Comparison of ENCODE assay signal across 1 cellular context in genomic region chr16:89873822-89874689, GRCh38.
TF ChIP-seq lines count a peak whose summit lies in the region.

No MANE protein-coding gene starts in this region.

TF ChIP-seq in HepG2, 621 proteins besides CTCF, POLR2A, EP300 and RAD21 (continues in another document):
- TF ChIP-seq MTA1 (CRISPR knock-in tag; IDR thresholded peaks at IDR 0.05; ENCODE audit: borderline replicate concordance) (peak; percentile 5; the same call in 1 of the 2 replicates), ZNF598 (CRISPR knock-in tag; IDR thresholded peaks at IDR 0.05; ENCODE audit: borderline replicate concordance) (peak; percentile 24; the same call in 1 of the 2 replicates), ZNF790 (CRISPR knock-in tag; IDR thresholded peaks at IDR 0.05; ENCODE audit: borderline replicate concordance) (0 out of 2 replicates have a peak, but pooled peaks have one; percentile 17), MED8 (CRISPR knock-in tag; IDR thresholded peaks at IDR 0.05; ENCODE audit: insufficient replicate concordance) (no peak), ZC3H4 (CRISPR knock-in tag; IDR thresholded peaks at IDR 0.05; ENCODE audit: borderline replicate concordance) (peak; percentile 54; the same call in 1 of the 2 replicates), MXI1 (IDR thresholded peaks at IDR 0.05; ENCODE audit: borderline replicate concordance, low read depth, low read length) (peak; percentile 95; the same call in 2 of the 3 replicates), ZFP37 (CRISPR knock-in tag; IDR thresholded peaks at IDR 0.05; ENCODE audit: borderline replicate concordance) (peak; percentile 55; the same call in 1 of the 2 replicates), KDM5B (CRISPR knock-in tag; IDR thresholded peaks at IDR 0.05; ENCODE audit: borderline replicate concordance) (no peak; the same call in 1 of the 2 replicates), CHD2 (IDR thresholded peaks at IDR 0.05; ENCODE audit: low read depth, low read length) (0 out of 2 replicates have a peak, but pooled peaks have one; percentile 50), ZNF44 (CRISPR knock-in tag; IDR thresholded peaks at IDR 0.05) (peak; percentile 29; the same call in 1 of the 2 replicates), PATZ1 (CRISPR knock-in tag; IDR thresholded peaks at IDR 0.05) (peak; percentile 93), U2AF1 (optimal IDR thresholded peaks at IDR 0.05; ENCODE audit: low read depth, low read length) (no peak), AGO2 (optimal IDR thresholded peaks at IDR 0.05; ENCODE audit: low read depth, low read length) (peak; percentile 6), SKIL (CRISPR knock-in tag; IDR thresholded peaks at IDR 0.05; ENCODE audit: borderline replicate concordance) (no peak), SIX4 (CRISPR knock-in tag; IDR thresholded peaks at IDR 0.05) (no peak), RXRB (CRISPR knock-in tag; IDR thresholded peaks at IDR 0.05; ENCODE audit: borderline replicate concordance) (peak; percentile 27; the same call in 1 of the 2 replicates), ZNF281 (CRISPR knock-in tag; IDR thresholded peaks at IDR 0.05; ENCODE audit: borderline replicate concordance) (peak; percentile 73), GATAD2A (CRISPR knock-in tag; IDR thresholded peaks at IDR 0.05) (0 out of 2 replicates have a peak, but pooled peaks have one; percentile 36), CSRNP1 (CRISPR knock-in tag; IDR thresholded peaks at IDR 0.05) (peak; percentile 45; the same call in 1 of the 2 replicates), ZNF282 (IDR thresholded peaks at IDR 0.05; ENCODE audit: partially characterized antibody) (no peak), SMAD3 (CRISPR knock-in tag; IDR thresholded peaks at IDR 0.05) (0 out of 2 replicates have a peak, but pooled peaks have one; percentile 26), KAT7 (CRISPR knock-in tag; IDR thresholded peaks at IDR 0.05; ENCODE audit: borderline replicate concordance) (0 out of 2 replicates have a peak, but pooled peaks have one; percentile 67), SMYD3 (CRISPR knock-in tag; IDR thresholded peaks at IDR 0.05) (no peak), IRX3 (CRISPR knock-in tag; IDR thresholded peaks at IDR 0.05; ENCODE audit: borderline replicate concordance, low read depth) (0 out of 2 replicates have a peak, but pooled peaks have one; percentile 53), ZZZ3 (CRISPR knock-in tag; IDR thresholded peaks at IDR 0.05; ENCODE audit: borderline replicate concordance) (no peak), HOXD1 (CRISPR knock-in tag; IDR thresholded peaks at IDR 0.05) (0 out of 2 replicates have a peak, but pooled peaks have one; percentile 18), ZSCAN5A (CRISPR knock-in tag; IDR thresholded peaks at IDR 0.05; ENCODE audit: borderline replicate concordance) (peak; percentile 77), ZNF12 (CRISPR knock-in tag; IDR thresholded peaks at IDR 0.05) (0 out of 2 replicates have a peak, but pooled peaks have one; percentile 1), ZBTB33 (CRISPR knock-in tag; IDR thresholded peaks at IDR 0.05) (0 out of 2 replicates have a peak, but pooled peaks have one; percentile 69)
- TF ChIP-seq, protein P1, sequence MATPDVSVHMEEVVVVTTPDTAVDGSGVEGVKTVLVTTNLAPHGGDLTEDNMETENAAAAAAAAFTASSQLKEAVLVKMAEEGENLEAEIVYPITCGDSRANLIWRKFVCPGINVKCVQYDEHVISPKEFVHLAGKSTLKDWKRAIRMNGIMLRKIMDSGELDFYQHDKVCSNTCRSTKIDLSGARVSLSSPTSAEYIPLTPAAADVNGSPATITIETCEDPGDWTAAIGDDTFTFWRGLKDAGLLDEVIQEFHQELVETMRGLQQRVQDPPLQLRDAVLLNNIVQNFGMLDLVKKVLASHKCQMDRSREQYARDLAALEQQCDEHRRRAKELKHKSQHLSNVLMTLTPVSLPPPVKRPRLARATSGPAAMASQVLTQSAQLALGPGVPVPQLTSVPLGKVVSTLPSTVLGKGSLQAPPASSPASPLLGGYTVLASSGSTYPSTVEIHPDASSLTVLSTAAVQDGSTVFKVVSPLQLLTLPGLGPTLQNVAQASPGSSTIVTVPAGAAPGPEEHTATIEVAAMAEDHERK (CRISPR knock-in tag; IDR thresholded peaks at IDR 0.05; ENCODE audit: low read depth): 0 out of 2 replicates have a peak, but pooled peaks have one; percentile 29
- TF ChIP-seq, protein P2, sequence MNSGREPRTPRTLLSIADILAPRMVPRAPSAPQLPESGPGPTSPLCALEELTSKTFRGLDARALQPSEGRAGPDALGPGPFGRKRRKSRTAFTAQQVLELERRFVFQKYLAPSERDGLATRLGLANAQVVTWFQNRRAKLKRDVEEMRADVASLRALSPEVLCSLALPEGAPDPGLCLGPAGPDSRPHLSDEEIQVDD (CRISPR knock-in tag; IDR thresholded peaks at IDR 0.05; ENCODE audit: borderline replicate concordance): 0 out of 2 replicates have a peak, but pooled peaks have one; percentile 57
- TF ChIP-seq, protein P3, sequence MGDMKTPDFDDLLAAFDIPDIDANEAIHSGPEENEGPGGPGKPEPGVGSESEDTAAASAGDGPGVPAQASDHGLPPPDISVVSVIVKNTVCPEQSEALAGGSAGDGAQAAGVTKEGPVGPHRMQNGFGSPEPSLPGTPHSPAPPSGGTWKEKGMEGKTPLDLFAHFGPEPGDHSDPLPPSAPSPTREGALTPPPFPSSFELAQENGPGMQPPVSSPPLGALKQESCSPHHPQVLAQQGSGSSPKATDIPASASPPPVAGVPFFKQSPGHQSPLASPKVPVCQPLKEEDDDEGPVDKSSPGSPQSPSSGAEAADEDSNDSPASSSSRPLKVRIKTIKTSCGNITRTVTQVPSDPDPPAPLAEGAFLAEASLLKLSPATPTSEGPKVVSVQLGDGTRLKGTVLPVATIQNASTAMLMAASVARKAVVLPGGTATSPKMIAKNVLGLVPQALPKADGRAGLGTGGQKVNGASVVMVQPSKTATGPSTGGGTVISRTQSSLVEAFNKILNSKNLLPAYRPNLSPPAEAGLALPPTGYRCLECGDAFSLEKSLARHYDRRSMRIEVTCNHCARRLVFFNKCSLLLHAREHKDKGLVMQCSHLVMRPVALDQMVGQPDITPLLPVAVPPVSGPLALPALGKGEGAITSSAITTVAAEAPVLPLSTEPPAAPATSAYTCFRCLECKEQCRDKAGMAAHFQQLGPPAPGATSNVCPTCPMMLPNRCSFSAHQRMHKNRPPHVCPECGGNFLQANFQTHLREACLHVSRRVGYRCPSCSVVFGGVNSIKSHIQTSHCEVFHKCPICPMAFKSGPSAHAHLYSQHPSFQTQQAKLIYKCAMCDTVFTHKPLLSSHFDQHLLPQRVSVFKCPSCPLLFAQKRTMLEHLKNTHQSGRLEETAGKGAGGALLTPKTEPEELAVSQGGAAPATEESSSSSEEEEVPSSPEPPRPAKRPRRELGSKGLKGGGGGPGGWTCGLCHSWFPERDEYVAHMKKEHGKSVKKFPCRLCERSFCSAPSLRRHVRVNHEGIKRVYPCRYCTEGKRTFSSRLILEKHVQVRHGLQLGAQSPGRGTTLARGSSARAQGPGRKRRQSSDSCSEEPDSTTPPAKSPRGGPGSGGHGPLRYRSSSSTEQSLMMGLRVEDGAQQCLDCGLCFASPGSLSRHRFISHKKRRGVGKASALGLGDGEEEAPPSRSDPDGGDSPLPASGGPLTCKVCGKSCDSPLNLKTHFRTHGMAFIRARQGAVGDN (CRISPR knock-in tag; IDR thresholded peaks at IDR 0.05): peak; percentile 49; the same call in 1 of the 2 replicates
- TF ChIP-seq, protein P4, sequence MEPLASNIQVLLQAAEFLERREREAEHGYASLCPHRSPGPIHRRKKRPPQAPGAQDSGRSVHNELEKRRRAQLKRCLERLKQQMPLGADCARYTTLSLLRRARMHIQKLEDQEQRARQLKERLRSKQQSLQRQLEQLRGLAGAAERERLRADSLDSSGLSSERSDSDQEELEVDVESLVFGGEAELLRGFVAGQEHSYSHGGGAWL (CRISPR knock-in tag; IDR thresholded peaks at IDR 0.05): peak; percentile 69; the same call in 1 of the 2 replicates
